In the genomic region with DNA sequence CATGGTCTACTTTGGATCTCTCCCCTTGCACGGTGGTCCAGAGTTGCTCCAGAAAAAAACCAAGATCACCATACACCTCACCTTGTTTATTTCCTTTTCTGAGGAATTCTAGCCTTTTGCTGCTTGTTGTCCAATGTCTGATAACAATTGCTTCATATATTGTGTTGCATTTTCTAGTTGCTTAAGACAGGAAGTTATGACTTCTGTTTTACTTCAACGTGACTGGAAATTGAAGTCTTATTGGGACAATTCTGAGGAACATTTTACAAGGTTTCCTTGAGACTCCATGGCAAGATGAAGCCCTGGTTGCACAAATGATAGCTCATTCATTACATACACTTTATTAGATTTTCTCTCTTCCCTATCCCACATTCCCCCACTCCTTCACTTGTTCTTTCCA, we compare ENCODE assay signal across 26 cellular contexts. TPM values are rescaled to one million over a fixed set of nuclear protein-coding genes. Genes with fewer than 3 reads are reported as not detected.
"Had no signal": no experiment of that assay in that cellular context is flagged by ENCODE, and none has a peak within 500 bp of the region (broad histone marks: within the 10 kb centered on the region; RNA-seq: fewer than 3 reads in every experiment).

No MANE protein-coding gene starts in this region.

- H3K4me1 Mint-ChIP-seq: memory B cell, natural killer cell had no signal

- ATAC-seq: gastroesophageal sphincter, left cardiac atrium, lower lobe of right lung, natural killer cell, pancreas, right cardiac atrium had no signal

- H3K9me3 ChIP-seq: esophagus muscularis mucosa, gastroesophageal sphincter, left ventricle myocardium inferior, lower lobe of right lung, pancreas, uterus had no signal

- DNase-seq: cortex of kidney; dorsolateral prefrontal cortex; effector memory CD4-positive, alpha-beta T cell; foreskin fibroblast; glutamatergic neuron; kidney; left cardiac atrium; left ventricle myocardium inferior; lower lobe of right lung; natural killer cell; occipital lobe; pancreas; right cardiac atrium; small intestine; stimulated activated CD4-positive, alpha-beta T cell treated with anti-CD3 and anti-CD28 coated beads, Interleukin-2, amount 100 ng/mL, for 48 hours; stimulated activated naive CD4-positive, alpha-beta T cell treated with Interleukin-2 at 50 U/mL for 16 hours; trophoblast cell; uterus had no signal

- H3K4me1 ChIP-seq: pancreas had no signal

- H3K4me3 Mint-ChIP-seq: memory B cell, mesothelial cell of epicardium, natural killer cell, neural crest cell had no signal

- H3K9me3 Mint-ChIP-seq: memory B cell, mesothelial cell of epicardium, neural crest cell had no signal

- H3K4me3 ChIP-seq: dorsolateral prefrontal cortex, esophagus muscularis mucosa, gastroesophageal sphincter, left ventricle myocardium inferior, lower lobe of right lung, pancreas, uterus had no signal

- H3K36me3 ChIP-seq: esophagus muscularis mucosa, gastroesophageal sphincter, left ventricle myocardium inferior, lower lobe of right lung, pancreas, uterus had no signal

- H3K27ac Mint-ChIP-seq: memory B cell, mesothelial cell of epicardium, natural killer cell, progenitor cell of endocrine pancreas had no signal

- H3K27ac ChIP-seq: dorsolateral prefrontal cortex, esophagus muscularis mucosa, gastroesophageal sphincter, left ventricle myocardium inferior, lower lobe of right lung, pancreas, uterus had no signal

- H3K36me3 Mint-ChIP-seq: memory B cell, mesothelial cell of epicardium, natural killer cell had no signal

- H3K27me3 ChIP-seq: pancreas, uterus had no signal

RNA-seq across cellular contexts. Expression of a gene that starts 5.2 kb away (rescaled TPM):
- total RNA-seq: neural crest cell had no signal

RNA-seq across cellular contexts. Expression of a gene that starts 21.3 kb away (rescaled TPM):
- total RNA-seq: dorsolateral prefrontal cortex, esophagus muscularis mucosa, gastroesophageal sphincter, left cardiac atrium, left ventricle myocardium inferior, lower lobe of right lung, mesothelial cell of epicardium, mucosa of gallbladder, myocyte, neural crest cell, progenitor cell of endocrine pancreas, right cardiac atrium, uterus had no signal

RNA-seq across cellular contexts. Expression of a gene that starts 37.9 kb away (rescaled TPM):
- total RNA-seq: left ventricle myocardium inferior, myocyte, natural killer cell, neural crest cell had no signal
